Comparison of ENCODE assay signal across 17 cellular contexts in the genomic region with DNA sequence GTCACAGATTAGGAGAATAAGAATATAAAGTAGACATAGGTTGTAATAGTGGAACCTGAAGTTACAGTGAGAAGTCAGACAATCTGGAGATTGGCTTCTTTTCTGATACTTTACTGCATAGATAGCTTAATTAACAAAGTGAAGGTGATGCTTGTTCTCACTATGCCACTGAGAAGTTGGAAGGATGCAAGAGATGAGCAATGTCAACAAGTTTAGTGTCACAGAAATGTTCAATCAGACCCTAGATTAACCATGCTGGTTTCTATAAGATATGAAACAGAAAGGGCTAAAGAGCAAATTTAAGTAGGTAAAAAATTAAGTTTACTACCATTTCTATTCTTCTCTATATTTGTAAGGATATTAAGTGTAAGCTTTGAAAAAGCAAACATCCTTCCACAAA.
DNase-seq lines count a peak whose midpoint lies in the region; ATAC-seq and TF ChIP-seq lines count a peak whose summit lies in the region.
"Had no signal": no experiment of that assay in that cellular context is flagged by ENCODE, and none has a peak within 500 bp of the region (broad histone marks: within the 10 kb centered on the region; RNA-seq: fewer than 3 reads in every experiment).

No MANE protein-coding gene starts in this region.

- no peaks in the 10 kb centered on the region for H3K27me3 Mint-ChIP-seq in stimulated activated memory B cell treated with anti-CD40 and anti-IgM and Interleukin-4, amounts not matched to agents 10 μg/mL and 1 μg/mL and 100 μg/mL, for 72 hours
- H3K27me3 Mint-ChIP-seq: B cell had no signal

- H3K4me1 ChIP-seq in lower lobe of right lung: no peaks in the 10 kb centered on the region
- H3K4me1 ChIP-seq: BLaER1 treated with 17β-estradiol and CSF1 and Interleukin-3, amounts not matched to agents 10 nM and 100 nM had no signal

- no peaks in the 10 kb centered on the region for H3K27me3 ChIP-seq in lower lobe of right lung (ENCODE audit: low read depth)
- H3K27me3 ChIP-seq: BLaER1 treated with 17β-estradiol and CSF1 and Interleukin-3, amounts not matched to agents 10 nM and 100 nM had no signal

- no peaks in the 10 kb centered on the region for H3K9me3 Mint-ChIP-seq in stimulated activated memory B cell treated with anti-CD40 and anti-IgM and Interleukin-4, amounts not matched to agents 10 μg/mL and 1 μg/mL and 100 μg/mL, for 72 hours

- no peaks in the 10 kb centered on the region for H3K4me1 Mint-ChIP-seq in stimulated activated memory B cell treated with anti-CD40 and anti-IgM and Interleukin-4, amounts not matched to agents 10 μg/mL and 1 μg/mL and 100 μg/mL, for 72 hours
- H3K4me1 Mint-ChIP-seq: B cell had no signal

- DNase-seq in NCI-H524 (lab: John Stamatoyannopoulos, UW) (no peak), lower lobe of right lung (no peak), NAMALWA (ENCODE audit: low spot score) (no peak)
- DNase-seq: Calu3; CD8-positive, alpha-beta T cell; DMS 273 treated with DMSO at 0.1 percent for 48 hours; GOT3; H7; IMR-90 had no signal

- H3K27ac Mint-ChIP-seq in stimulated activated memory B cell treated with anti-CD40 and anti-IgM and Interleukin-4, amounts not matched to agents 10 μg/mL and 1 μg/mL and 100 μg/mL, for 72 hours: no peak overlapping the region
- H3K27ac Mint-ChIP-seq: B cell; CD8-positive, alpha-beta T cell had no signal

- H3K9me3 ChIP-seq in lower lobe of right lung: no peaks in the 10 kb centered on the region

- H3K27ac ChIP-seq in lower lobe of right lung: no peak overlapping the region
- H3K27ac ChIP-seq: BLaER1 treated with 17β-estradiol and CSF1 and Interleukin-3, amounts not matched to agents 10 nM and 100 nM had no signal

- H3K4me3 Mint-ChIP-seq in stimulated activated memory B cell treated with anti-CD40 and anti-IgM and Interleukin-4, amounts not matched to agents 10 μg/mL and 1 μg/mL and 100 μg/mL, for 72 hours: no peak overlapping the region
- H3K4me3 Mint-ChIP-seq: B cell; CD8-positive, alpha-beta T cell had no signal

- ATAC-seq in GM18498 (IDR thresholded peaks at IDR 0.05; ENCODE audit: unreplicated experiment) (peak; percentile 61), GM19395 (IDR thresholded peaks at IDR 0.05; ENCODE audit: unreplicated experiment) (peak; percentile 44), HG03432 (IDR thresholded peaks at IDR 0.05; ENCODE audit: unreplicated experiment) (peak; percentile 48), lower lobe of right lung (no peak)
- ATAC-seq in stimulated activated memory B cell treated with anti-CD40 and anti-IgM and Interleukin-4, amounts not matched to agents 10 μg/mL and 1 μg/mL and 100 μg/mL, for 72 hours: no peak
- ATAC-seq: CD8-positive, alpha-beta T cell; HCT116; K562 had no signal

- H3K36me3 Mint-ChIP-seq in stimulated activated memory B cell treated with anti-CD40 and anti-IgM and Interleukin-4, amounts not matched to agents 10 μg/mL and 1 μg/mL and 100 μg/mL, for 72 hours: no peaks in the 10 kb centered on the region
- H3K36me3 Mint-ChIP-seq: CD8-positive, alpha-beta T cell had no signal

- H3K36me3 ChIP-seq in lower lobe of right lung: no peaks in the 10 kb centered on the region
- H3K36me3 ChIP-seq: BLaER1 treated with 17β-estradiol and CSF1 and Interleukin-3, amounts not matched to agents 10 nM and 100 nM had no signal

- no peak overlapping the region for H3K4me3 ChIP-seq in lower lobe of right lung
- H3K4me3 ChIP-seq: BLaER1 treated with 17β-estradiol and CSF1 and Interleukin-3, amounts not matched to agents 10 nM and 100 nM; K562 had no signal

- no peak for TF ChIP-seq CTCF in lower lobe of right lung (IDR thresholded peaks at IDR 0.05)

- intact Hi-C loops in lower lobe of right lung (cut with DNase I): no loop called here

Comparison
In these comparisons a context has a peak if more than half of its experiments do, and no peak if none do; other contexts are left out.
1. ATAC-seq: peak in GM18498 (single experiment), GM19395 (single experiment) and HG03432 (single experiment); none in lower lobe of right lung (0 of 2) and stimulated activated memory B cell treated with anti-CD40 and anti-IgM and Interleukin-4, amounts not matched to agents 10 μg/mL and 1 μg/mL and 100 μg/mL, for 72 hours (single experiment).